In the genomic region with DNA sequence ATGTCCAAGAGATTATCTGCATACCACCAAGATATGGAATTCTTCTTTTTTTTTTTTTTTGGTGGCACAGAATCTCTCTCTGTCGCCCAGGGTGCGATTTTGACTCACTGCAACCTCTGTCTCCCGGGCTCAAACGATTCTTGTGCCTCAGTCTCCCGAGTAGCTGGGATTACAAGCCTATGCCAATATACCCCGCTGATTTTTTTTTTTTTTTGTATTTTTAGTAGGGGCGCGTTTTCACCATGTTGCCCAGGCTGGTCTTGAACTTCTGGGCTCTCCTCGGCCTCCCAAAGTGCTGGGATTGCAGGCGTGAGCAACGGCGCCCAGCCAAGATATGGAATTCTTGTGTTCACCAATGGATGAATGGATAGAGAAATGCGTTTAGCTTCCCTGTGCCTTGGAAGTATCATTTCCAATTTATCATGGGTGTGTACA, we compare ENCODE assay signal across 13 cellular contexts. TPM values are rescaled to one million over a fixed set of nuclear protein-coding genes. Genes with fewer than 3 reads are reported as not detected.
DNase-seq lines count a peak whose midpoint lies in the region; FAIRE-seq and TF ChIP-seq lines count a peak whose summit lies in the region.
"Had no signal": no experiment of that assay in that cellular context is flagged by ENCODE, and none has a peak within 500 bp of the region (broad histone marks: within the 10 kb centered on the region; RNA-seq: fewer than 3 reads in every experiment).

No MANE protein-coding gene starts in this region.

- no peak for FAIRE-seq in small intestine (lab: Jason Lieb, UNC)

- H3K9ac ChIP-seq in SK-N-MC (ENCODE audit: insufficient read length) (peak overlapping the region; percentile 74), iPS-20b (ENCODE audit: low read depth, low read length) (peak overlapping the region; percentile 29; the same call in 1 of the 2 replicates)

- WGBS in small intestine, 3 donors = 9 to 16% (median 12%) methylated on average over 13 of the region's 13 CpGs

- no peak for TF ChIP-seq CTCF in AG04450 (IDR thresholded peaks at IDR 0.05; ENCODE audit: low read depth, low read length)

- POLR2A ChIA-PET in AG04450 (lab: Yijun Ruan, JAX) (no interaction called here), HEK293T (lab: Yijun Ruan, JAX) (interaction anchor here (0.7 to 1.2 kb wide), 2 partner anchors 14 to 337 kb away, joined by 3 read pairs; no protein-coding TSS in a partner anchor)

- CTCF ChIA-PET in AG04450 (lab: Charles Lee) = no interaction called here
- CTCF ChIA-PET in HEK293T (lab: Yijun Ruan, JAX) = interaction anchor here (0.7 kb wide), 1 partner anchor 149 kb away, joined by 4 read pairs; no protein-coding TSS in a partner anchor

- H3K4me1 ChIP-seq in iPS-20b (ENCODE audit: insufficient read depth, low read length) (no peaks in the 10 kb centered on the region), small intestine (ENCODE audit: control insufficient read depth in 2 of 2, insufficient read depth in 1 of 2, low read depth in 1 of 2, low read length in 1 of 2) (peaks cover 0 to 1% of the 10 kb centered on the region in 2 donors)
- H3K4me1 ChIP-seq: left ventricle myocardium inferior had no signal

- H3K36me3 ChIP-seq in SK-N-MC (ENCODE audit: insufficient read depth, low read length) (no peaks in the 10 kb centered on the region), iPS-20b (ENCODE audit: insufficient read depth, low read depth, low read length) (no peaks in the 10 kb centered on the region), small intestine (ENCODE audit: control insufficient read depth in 2 of 2, insufficient read depth in 2 of 2, low read length in 2 of 2) (no peaks in the 10 kb centered on the region)
- H3K36me3 ChIP-seq: esophagus muscularis mucosa, left ventricle myocardium inferior, transverse colon had no signal

- no peaks in the 10 kb centered on the region; the same call in none of the 2 replicates for H3K9me3 ChIP-seq in AG04450 (ENCODE audit: control insufficient read depth, insufficient read depth, low read length)
- no peaks in the 10 kb centered on the region for H3K9me3 ChIP-seq in SK-N-MC (ENCODE audit: low read depth, low read length)
- H3K9me3 ChIP-seq in iPS-20b (ENCODE audit: insufficient read depth, low read depth, low read length) = no peaks in the 10 kb centered on the region
- peaks cover 1% of the 10 kb centered on the region for H3K9me3 ChIP-seq in small intestine (ENCODE audit: control insufficient read depth, low read depth)

- H3K27ac ChIP-seq in AG04450 (ENCODE audit: low read depth, low read length) (no peak overlapping the region), SK-N-MC (peak overlapping the region; percentile 85), iPS-20b (ENCODE audit: low read length) (no peak overlapping the region), small intestine (ENCODE audit: low read depth in 1 of 2, low read length in 1 of 2) (no peak overlapping the region)
- H3K27ac ChIP-seq: esophagus muscularis mucosa, left ventricle myocardium inferior, transverse colon had no signal

- DNase-seq in AG04450 (ENCODE audit: low read depth, low spot score) (no peak), HEK293T (ENCODE audit: extremely low spot score) (no peak), SK-N-MC (ENCODE audit: low read depth, low spot score) (no peak), AML-193 (lab: John Stamatoyannopoulos, UW) (no peak), ureter (ENCODE audit: low spot score) (no peak), small intestine (no peak)
- DNase-seq in activated T-cell treated with anti-CD3 and anti-CD28 coated beads, Interleukin-2, amount 50 U/mL, for 1 hour = no peak
- DNase-seq: left ventricle myocardium inferior, NCI-H2171, transverse colon had no signal

- peaks cover 26% of the 10 kb centered on the region for H3K27me3 ChIP-seq in AG04450 (ENCODE audit: control insufficient read depth, insufficient read depth, low read length)
- H3K27me3 ChIP-seq in iPS-20b (ENCODE audit: insufficient read depth, low read length) = peaks cover 65% of the 10 kb centered on the region
- peaks cover 0 to 48% of the 10 kb centered on the region in 2 donors for H3K27me3 ChIP-seq in small intestine (ENCODE audit: control insufficient read depth in 2 of 2, insufficient read depth in 2 of 2, low read length in 2 of 2)

- H3K4me3 ChIP-seq in AG04450 (ENCODE audit: low read depth, low read length) (peak overlapping the region; percentile 56; the same call in 1 of the 2 replicates), SK-N-MC (peak overlapping the region; percentile 79), iPS-20b (ENCODE audit: low read length) (peak overlapping the region; percentile 82), small intestine (ENCODE audit: low read depth in 1 of 2, low read length in 2 of 2) (no peak overlapping the region)
- H3K4me3 ChIP-seq: esophagus muscularis mucosa, left ventricle myocardium inferior, transverse colon had no signal

TF ChIP-seq in HEK293T, 16 proteins besides CTCF, POLR2A, EP300 and RAD21:
- peak; percentile 91 for TF ChIP-seq ZNF384 (IDR thresholded peaks at IDR 0.05)
- TF ChIP-seq, protein P1, sequence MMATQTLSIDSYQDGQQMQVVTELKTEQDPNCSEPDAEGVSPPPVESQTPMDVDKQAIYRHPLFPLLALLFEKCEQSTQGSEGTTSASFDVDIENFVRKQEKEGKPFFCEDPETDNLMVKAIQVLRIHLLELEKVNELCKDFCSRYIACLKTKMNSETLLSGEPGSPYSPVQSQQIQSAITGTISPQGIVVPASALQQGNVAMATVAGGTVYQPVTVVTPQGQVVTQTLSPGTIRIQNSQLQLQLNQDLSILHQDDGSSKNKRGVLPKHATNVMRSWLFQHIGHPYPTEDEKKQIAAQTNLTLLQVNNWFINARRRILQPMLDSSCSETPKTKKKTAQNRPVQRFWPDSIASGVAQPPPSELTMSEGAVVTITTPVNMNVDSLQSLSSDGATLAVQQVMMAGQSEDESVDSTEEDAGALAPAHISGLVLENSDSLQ (IDR thresholded peaks at IDR 0.05) = peak; percentile 48; the same call in 1 of the 2 replicates
- TF ChIP-seq SP1 (IDR thresholded peaks at IDR 0.05) = no peak
- no peak for TF ChIP-seq BHLHE40 (IDR thresholded peaks at IDR 0.05; ENCODE audit: borderline replicate concordance)
- TF ChIP-seq TARDBP (IDR thresholded peaks at IDR 0.05) = no peak

RNA-seq across cellular contexts. Expression of a gene that starts 31.0 kb away (rescaled TPM):
- polyA plus RNA-seq in AG04450 (2011; rRNA removed) = not detected in 2 replicates
- not detected in 2 replicates for polyA minus RNA-seq in AG04450 (2011; rRNA and poly(A)+ RNA removed)
- total RNA-seq in ureter = not detected
- not detected for polyA plus RNA-seq in small intestine
- total RNA-seq: activated CD8-positive, alpha-beta memory T cell treated with anti-CD3 and anti-CD28 coated beads for 36 hours; esophagus muscularis mucosa; left ventricle myocardium inferior; transverse colon had no signal

RNA-seq across cellular contexts. Expression of a gene that starts 33.6 kb away (rescaled TPM):
- 0.02 and 0.16 TPM in 2 replicates for polyA plus RNA-seq in AG04450 (2011; rRNA removed)
- not detected in 2 replicates for polyA minus RNA-seq in AG04450 (2011; rRNA and poly(A)+ RNA removed)
- 13.0 TPM for total RNA-seq in ureter
- polyA plus RNA-seq in small intestine = 10 to 100 TPM; 17.1 to 31.6 (median 24.8) TPM
- total RNA-seq: esophagus muscularis mucosa had no signal

Comparison
In these comparisons a context has a peak if more than half of its experiments do, and no peak if none do; other contexts are left out.
1. H3K4me3 ChIP-seq: peak in AG04450 (single experiment), SK-N-MC (single experiment) and iPS-20b (single experiment); none in small intestine (0 of 2).
2. RNA of a gene that starts 33.6 kb away (polyA plus RNA-seq): 17.1 to 31.6 TPM in small intestine; 0.02 to 0.16 TPM in AG04450; every median in the first group is over 10 times any median in the second.